Comparison of ENCODE assay signal across 31 cellular contexts in genomic region chr6:122315842-122316241, GRCh38.
DNase-seq lines count a peak whose midpoint lies in the region; ATAC-seq, FAIRE-seq and TF ChIP-seq lines count a peak whose summit lies in the region.
"Had no signal": no experiment of that assay in that cellular context is flagged by ENCODE, and none has a peak within 500 bp of the region (broad histone marks: within the 10 kb centered on the region; RNA-seq: fewer than 3 reads in every experiment).

No MANE protein-coding gene starts in this region.

- no peak for ATAC-seq in K562
- no peak for ATAC-seq in GM19328 (IDR thresholded peaks at IDR 0.05; ENCODE audit: unreplicated experiment)
- ATAC-seq: A549; CD8-positive, alpha-beta T cell had no signal

- in situ Hi-C loops in K562 (cut with MboI): no loop called here

- no TSS peak for BruUV-seq in K562 (replicated peaks; lab: Mats Ljungman, UMichigan)

- H3K9me3 ChIP-seq in HEK293 (ENCODE audit: control insufficient read depth, insufficient read depth, low read depth, low read length) (no peaks in the 10 kb centered on the region), K562 (replicated peaks; ENCODE audit: control insufficient read depth, insufficient read depth, low read depth, low read length) (no peaks in the 10 kb centered on the region)
- H3K9me3 ChIP-seq: A549, BE2C, Caco-2 had no signal

- H3K4me3 ChIP-seq in HEK293 (ENCODE audit: low read depth, low read length) (no peak overlapping the region), K562 (no peak overlapping the region)
- H3K4me3 ChIP-seq: A549; BLaER1; BLaER1 treated with 17β-estradiol and CSF1 and Interleukin-3, amounts not matched to agents 10 nM and 100 nM had no signal

- H3K27ac ChIP-seq in HEK293 (ENCODE audit: extremely low read depth, low read depth, low read length) (no peak overlapping the region), K562 (ENCODE audit: extremely low read depth, low read depth, low read length) (no peak overlapping the region)
- H3K27ac ChIP-seq: 22Rv1; A549; BLaER1; BLaER1 treated with 17β-estradiol and CSF1 and Interleukin-3, amounts not matched to agents 10 nM and 100 nM; C4-2B had no signal

- POLR2A ChIA-PET in HEK293 (lab: Yijun Ruan, JAX) (no interaction called here), K562 (lab: Yijun Ruan, JAX) (no interaction called here)

- no peak for FAIRE-seq in K562 (lab: Jason Lieb, UNC)
- FAIRE-seq: A204.1, A549, D721Med had no signal

- H3K9me1 ChIP-seq in K562 (ENCODE audit: control insufficient read depth, insufficient read depth, low read length): no peaks in the 10 kb centered on the region

- CTCF ChIA-PET in HEK293 (lab: Yijun Ruan, JAX) (no interaction called here), K562 (lab: Yijun Ruan, JAX; ENCODE audit: low intra/inter-chr PET ratio) (no interaction called here)

- WGBS in K562 (ENCODE audit: insufficient coverage, low coverage, missing lambda C conversion rate): 0% methylated on average over 1 of the region's 1 CpG

- no peak for TF ChIP-seq POLR2A in K562 (conservative IDR thresholded peaks at IDR 0.05)

- H3K4me1 ChIP-seq in HEK293 (ENCODE audit: control insufficient read depth, insufficient read depth, low read length) (no peaks in the 10 kb centered on the region), K562 (replicated peaks in 1 of 2; ENCODE audit: control insufficient read depth in 2 of 2, insufficient read depth in 2 of 2, low read length in 2 of 2) (no peaks in the 10 kb centered on the region)
- H3K4me1 ChIP-seq: A549; BE2C; BLaER1; BLaER1 treated with 17β-estradiol and CSF1 and Interleukin-3, amounts not matched to agents 10 nM and 100 nM; Caco-2 had no signal

- no peaks in the 10 kb centered on the region for H3K36me3 ChIP-seq in HEK293 (ENCODE audit: control insufficient read depth in 2 of 2, insufficient read depth in 1 of 2, low read length in 2 of 2)
- no peaks in the 10 kb centered on the region for H3K36me3 ChIP-seq in K562 (ENCODE audit: control insufficient read depth, insufficient read depth, low read length)
- H3K36me3 ChIP-seq: BE2C; BLaER1; BLaER1 treated with 17β-estradiol and CSF1 and Interleukin-3, amounts not matched to agents 10 nM and 100 nM had no signal

- TF ChIP-seq EP300 in K562 (IDR thresholded peaks at IDR 0.05; ENCODE audit: low read length): no peak

- TF ChIP-seq RAD21 in K562 (CRISPR knock-in tag; conservative IDR thresholded peaks at IDR 0.05 in 1 of 2, IDR thresholded peaks at IDR 0.05 in 1 of 2): no peak

- H3K9ac ChIP-seq in K562 (ENCODE audit: insufficient read depth in 1 of 2, low read depth in 2 of 2, low read length in 2 of 2): no peak overlapping the region
- H3K9ac ChIP-seq: BLaER1; BLaER1 treated with 17β-estradiol and CSF1 and Interleukin-3, amounts not matched to agents 10 nM and 100 nM had no signal

- DNase-seq in K562 (ENCODE audit: extremely low read depth in 1 of 4, low spot score in 3 of 4) (no peak), NCI-H1694 treated with DMSO at 0.1 percent for 48 hours (lab: John Stamatoyannopoulos, UW) (no peak)
- DNase-seq: 8988T; ACHN; AML-193; BE2C; C1 segment of cervical spinal cord; Caco-2; Calu3; CD4-positive, alpha-beta memory T cell; CD4-positive, alpha-beta T cell; CD4-positive, CD25-positive, alpha-beta regulatory T cell; CD8-positive, alpha-beta memory T cell; CD8-positive, alpha-beta T cell; COR-L47; DMS 273 treated with DMSO at 0.1 percent for 48 hours; DMS153; DMS53; DMS79; DMS79 treated with DMSO at 0.1 percent for 48 hours; DND-41; EL had no signal

- no peaks in the 10 kb centered on the region for H4K20me1 ChIP-seq in K562 (replicated peaks; ENCODE audit: control insufficient read depth, insufficient read depth, low read length)
- H4K20me1 ChIP-seq: BLaER1; BLaER1 treated with 17β-estradiol and CSF1 and Interleukin-3, amounts not matched to agents 10 nM and 100 nM had no signal

- TF ChIP-seq CTCF in HEK293 (tag by site-specific recombination; IDR thresholded peaks at IDR 0.05): no peak
- TF ChIP-seq CTCF in K562 (IDR thresholded peaks at IDR 0.05 in 2 of 3, conservative IDR thresholded peaks at IDR 0.05 in 1 of 3; ENCODE audit: insufficient read depth in 2 of 3, low read depth in 1 of 3, low read length in 3 of 3): no peak

- H3K4me2 ChIP-seq in K562 (ENCODE audit: insufficient read depth, low read length): no peak overlapping the region
- H3K4me2 ChIP-seq: A549; BLaER1; BLaER1 treated with 17β-estradiol and CSF1 and Interleukin-3, amounts not matched to agents 10 nM and 100 nM had no signal

- H3K79me2 ChIP-seq in K562 (ENCODE audit: control insufficient read depth, insufficient read depth, low read length): no peaks in the 10 kb centered on the region

- H3K27me3 ChIP-seq in K562 (ENCODE audit: control insufficient read depth in 2 of 2, insufficient read depth in 2 of 2, low read length in 2 of 2): no peaks in the 10 kb centered on the region
- H3K27me3 ChIP-seq: BE2C; BLaER1; BLaER1 treated with 17β-estradiol and CSF1 and Interleukin-3, amounts not matched to agents 10 nM and 100 nM had no signal

- intact Hi-C loops in K562 (cut with micrococcal nuclease): no loop called here

- no peak overlapping the region for H2AFZ ChIP-seq in K562 (ENCODE audit: low read depth, low read length)

TF ChIP-seq in HEK293, 187 proteins besides CTCF, POLR2A, EP300 and RAD21:
- TF ChIP-seq ZNF707 (tag by site-specific recombination; IDR thresholded peaks at IDR 0.05) (peak; percentile 70), ZFP37 (tag by site-specific recombination; IDR thresholded peaks at IDR 0.05) (no peak)

TF ChIP-seq in K562, 482 proteins besides CTCF, POLR2A, EP300 and RAD21:
- TF ChIP-seq HNRNPH1 (optimal IDR thresholded peaks at IDR 0.05; ENCODE audit: low read depth, low read length) (no peak), ZNF707 (CRISPR knock-in tag; conservative IDR thresholded peaks at IDR 0.05) (peak; percentile 67; the same call in 1 of the 2 replicates)

Comparison
In these comparisons a context has a peak if more than half of its experiments do, and no peak if none do; other contexts are left out.
1. Of the 44 proteins assayed by ChIP-seq in both K562 and HEK293: peak only in K562: none; only in HEK293: none; in both: ZNF707; in neither: 43.